In genomic region chr1:247210062-247210385, GRCh38 we compare ENCODE assay signal across 8 cellular contexts. TPM values are rescaled to one million over a fixed set of nuclear protein-coding genes. Genes with fewer than 3 reads are reported as not detected.
DNase-seq lines count a peak whose midpoint lies in the region; ATAC-seq, FAIRE-seq and TF ChIP-seq lines count a peak whose summit lies in the region.

No MANE protein-coding gene starts in this region.

- peak overlapping the region; percentile 88 for H3K4me2 ChIP-seq in keratinocyte (ENCODE audit: control insufficient read depth, extremely low read depth, insufficient read depth, low read depth, low read length)

- no peak for TF ChIP-seq CTCF in keratinocyte (optimal IDR thresholded peaks at IDR 0.05 in 1 of 3, IDR thresholded peaks at IDR 0.05 in 1 of 3, conservative IDR thresholded peaks at IDR 0.05 in 1 of 3; ENCODE audit: extremely low read depth in 1 of 3, insufficient read depth in 2 of 3, low read length in 3 of 3)
- TF ChIP-seq CTCF in thoracic aorta (IDR thresholded peaks at IDR 0.05): no peak

- no peaks in the 10 kb centered on the region for H3K27me3 Mint-ChIP-seq in T-helper 2 cell treated with Interferon-gamma antibody and Interleukin-4, amounts not matched to agents 5 μg/mL and 100 μg/mL, for 36 hours (ENCODE audit: low read depth)

- peaks cover 45% of the 10 kb centered on the region for H3K36me3 Mint-ChIP-seq in T-helper 2 cell treated with Interferon-gamma antibody and Interleukin-4, amounts not matched to agents 5 μg/mL and 100 μg/mL, for 36 hours (ENCODE audit: low read depth)
- H3K36me3 Mint-ChIP-seq in activated naive CD4-positive, alpha-beta T cell treated with anti-CD3 and anti-CD28 coated beads, Interleukin-2, amount 50 U/mL, for 72 hours: peaks cover 39% of the 10 kb centered on the region in 2 donors

- H4K20me1 ChIP-seq in keratinocyte (ENCODE audit: control insufficient read depth, extremely low read depth, insufficient read depth, low read length): no peaks in the 10 kb centered on the region

- peaks cover 22% of the 10 kb centered on the region for H3K9me3 Mint-ChIP-seq in T-helper 2 cell treated with Interferon-gamma antibody and Interleukin-4, amounts not matched to agents 5 μg/mL and 100 μg/mL, for 36 hours
- peaks cover 0 to 12% of the 10 kb centered on the region in 2 donors for H3K9me3 Mint-ChIP-seq in activated naive CD4-positive, alpha-beta T cell treated with anti-CD3 and anti-CD28 coated beads, Interleukin-2, amount 50 U/mL, for 72 hours

- H3K27me3 ChIP-seq in keratinocyte (ENCODE audit: control insufficient read depth, extremely low read depth, insufficient read depth, low read length) (no peaks in the 10 kb centered on the region), thoracic aorta (replicated peaks; ENCODE audit: insufficient read depth) (no peaks in the 10 kb centered on the region)

- dilution Hi-C loops in keratinocyte (cut with MboI; ENCODE audit: extremely low pct_ligation_motif_present, low sequenced_read_pairs): no loop called here

- H3K4me3 Mint-ChIP-seq in T-helper 2 cell treated with Interferon-gamma antibody and Interleukin-4, amounts not matched to agents 5 μg/mL and 100 μg/mL, for 36 hours: peak overlapping the region; percentile 92

- H3K9me1 ChIP-seq in keratinocyte (ENCODE audit: control insufficient read depth, extremely low read depth, insufficient read depth, low read length): no peaks in the 10 kb centered on the region

- peaks cover 52% of the 10 kb centered on the region for H3K79me2 ChIP-seq in keratinocyte (ENCODE audit: control insufficient read depth, insufficient read depth, low read length)

- H3K4me1 Mint-ChIP-seq in T-helper 2 cell treated with Interferon-gamma antibody and Interleukin-4, amounts not matched to agents 5 μg/mL and 100 μg/mL, for 36 hours (ENCODE audit: low read depth): peaks cover 48% of the 10 kb centered on the region

- peaks cover 10% of the 10 kb centered on the region for H3K4me1 ChIP-seq in keratinocyte (ENCODE audit: control insufficient read depth, extremely low read depth, insufficient read depth, low read length)
- H3K4me1 ChIP-seq in thoracic aorta (ENCODE audit: control insufficient read depth in 1 of 2, low read depth in 2 of 2): peaks cover 16 to 25% of the 10 kb centered on the region in 2 donors

- peak overlapping the region; percentile 84 for H3K9ac ChIP-seq in keratinocyte (ENCODE audit: control insufficient read depth, extremely low read depth, insufficient read depth, low read length)

- peaks cover 3 to 12% of the 10 kb centered on the region in 2 experiments for H3K36me3 ChIP-seq in keratinocyte (ENCODE audit: control insufficient read depth in 2 of 2, extremely low read depth in 1 of 2, insufficient read depth in 2 of 2, low read length in 2 of 2)
- no peaks in the 10 kb centered on the region for H3K36me3 ChIP-seq in thoracic aorta

- H3K27ac ChIP-seq in keratinocyte (ENCODE audit: control insufficient read depth, insufficient read depth, low read length) (peak overlapping the region; percentile 75), thoracic aorta (peak overlapping the region; percentile 80 to 86)

- H3K4me3 ChIP-seq in keratinocyte (ENCODE audit: control insufficient read depth in 2 of 3, extremely low read depth in 1 of 3, insufficient read depth in 2 of 3, low read depth in 1 of 3, low read length in 3 of 3) (peak overlapping the region; percentile 90 to 99 (median 95)), thoracic aorta (peak overlapping the region; percentile 95)

- no peak for DNase-seq in T-helper 2 cell treated with Interferon-gamma antibody and Interleukin-4, amounts not matched to agents 5 μg/mL and 100 μg/mL, for 36 hours (ENCODE audit: low spot score)
- DNase-seq in T-helper 2 cell (no peak), keratinocyte (ENCODE audit: low read depth, low spot score) (no peak), thoracic aorta (ENCODE audit: low spot score) (no peak), NCI-H2227 (lab: John Stamatoyannopoulos, UW; ENCODE audit: unreplicated experiment) (no peak), NK-92 (lab: John Stamatoyannopoulos, UW; ENCODE audit: unreplicated experiment) (no peak)
- no peak for DNase-seq in activated naive CD4-positive, alpha-beta T cell treated with anti-CD3 and anti-CD28 coated beads, Interleukin-2, amount 50 U/mL, for 72 hours (ENCODE audit: low spot score in 2 of 2)

- FAIRE-seq in keratinocyte (lab: Jason Lieb, UNC): no peak

- H3K9me3 ChIP-seq in keratinocyte (ENCODE audit: control insufficient read depth, low read depth, low read length): peaks cover 2% of the 10 kb centered on the region
- H3K9me3 ChIP-seq in thoracic aorta: no peaks in the 10 kb centered on the region

- H2AFZ ChIP-seq in keratinocyte (ENCODE audit: control insufficient read depth, low read length): peak overlapping the region; percentile 94

- peak overlapping the region; percentile 94 for H3K27ac Mint-ChIP-seq in T-helper 2 cell treated with Interferon-gamma antibody and Interleukin-4, amounts not matched to agents 5 μg/mL and 100 μg/mL, for 36 hours
- peak overlapping the region; percentile 72 to 95 for H3K27ac Mint-ChIP-seq in activated naive CD4-positive, alpha-beta T cell treated with anti-CD3 and anti-CD28 coated beads, Interleukin-2, amount 50 U/mL, for 72 hours

- peak; percentile 1 for ATAC-seq in HG03103 (IDR thresholded peaks at IDR 0.05; ENCODE audit: low read depth, unreplicated experiment)
- peak in 1 of 2 donors; percentile 1 for ATAC-seq in activated naive CD4-positive, alpha-beta T cell treated with anti-CD3 and anti-CD28 coated beads, Interleukin-2, amount 50 U/mL, for 72 hours
- ATAC-seq in thoracic aorta (ENCODE audit: insufficient number of reproducible peaks, low FRiP score, low read depth): no peak

RNA-seq across cellular contexts. Expression of gene ZNF124, which starts 38.2 kb away (rescaled TPM):
- total RNA-seq in activated naive CD4-positive, alpha-beta T cell treated with anti-CD3 and anti-CD28 coated beads, Interleukin-2, amount 50 U/mL, for 72 hours: 10 to 100 TPM; 11.0 to 13.2 TPM
- 2.9 to 4.1 TPM (median 2.9 TPM) in 3 replicates for polyA plus RNA-seq in keratinocyte
- polyA plus RNA-seq in keratinocyte (2011; ENCODE audit: low read depth): 0.66 TPM
- 1.5 and 3.1 TPM in 2 replicates for polyA plus RNA-seq in keratinocyte (2011; cell fraction: cytosol; rRNA removed)
- polyA plus RNA-seq in keratinocyte (2011; cell fraction: nucleus; rRNA removed): 5.7 and 6.2 TPM in 2 replicates
- polyA plus RNA-seq in keratinocyte (2012; ENCODE audit: low replicate concordance): 1.3 and 2.4 TPM in 2 replicates
- polyA minus RNA-seq in keratinocyte: 4.6 to 20.5 TPM (median 17.5 TPM) in 3 replicates
- polyA minus RNA-seq in keratinocyte (2011; cell fraction: cytosol; rRNA and poly(A)+ RNA removed): 14.6 TPM
- 5.0 and 9.3 TPM in 2 replicates for polyA minus RNA-seq in keratinocyte (2011; cell fraction: nucleus; rRNA and poly(A)+ RNA removed)
- total RNA-seq in thoracic aorta: 10 to 100 TPM; 19.9 to 28.9 TPM

RNA-seq across cellular contexts. Expression of gene VN1R5, which starts 45.8 kb away (rescaled TPM):
- not detected for total RNA-seq in activated naive CD4-positive, alpha-beta T cell treated with anti-CD3 and anti-CD28 coated beads, Interleukin-2, amount 50 U/mL, for 72 hours
- polyA plus RNA-seq in keratinocyte: not detected in 3 replicates
- not detected for polyA plus RNA-seq in keratinocyte (2011; ENCODE audit: low read depth)
- polyA plus RNA-seq in keratinocyte (2011; cell fraction: cytosol; rRNA removed): not detected in 2 replicates
- polyA plus RNA-seq in keratinocyte (2011; cell fraction: nucleus; rRNA removed): not detected in 2 replicates
- not detected in 2 replicates for polyA plus RNA-seq in keratinocyte (2012; ENCODE audit: low replicate concordance)
- not detected in 3 replicates for polyA minus RNA-seq in keratinocyte
- not detected for polyA minus RNA-seq in keratinocyte (2011; cell fraction: cytosol; rRNA and poly(A)+ RNA removed)
- polyA minus RNA-seq in keratinocyte (2011; cell fraction: nucleus; rRNA and poly(A)+ RNA removed): not detected in 2 replicates
- not detected for total RNA-seq in thoracic aorta
